ENCODE assay signal across 8 cellular contexts in genomic region chr17:63848834-63849689, GRCh38. TPM values are rescaled to one million over a fixed set of nuclear protein-coding genes. Genes with fewer than 3 reads are reported as not detected.
A peak's percentile ranks its signal among the peaks of the same experiment; 100 is the strongest.
DNase-seq lines count a peak whose midpoint lies in the region; ATAC-seq and TF ChIP-seq lines count a peak whose summit lies in the region.

No MANE protein-coding gene starts in this region.

- CTCF ChIA-PET in activated CD4-positive, alpha-beta memory T cell treated with anti-CD3 and anti-CD28 coated beads for 36 hours (lab: Charles Lee) = interaction anchor here (0.6 to 3.2 kb wide), 26 partner anchors 9 to 297 kb away, joined by 3 to 30 read pairs (median 4); partner anchors contain the start of genes CCDC47, DDX42, FTSJ3 and MAP3K3

- intact Hi-C loops in activated CD4-positive, alpha-beta memory T cell treated with anti-CD3 and anti-CD28 coated beads for 36 hours (cut with micrococcal nuclease) = no loop called here
- intact Hi-C loops in right lobe of liver (cut with DNase I) = no loop called here

- POLR2A ChIA-PET in activated CD4-positive, alpha-beta memory T cell treated with anti-CD3 and anti-CD28 coated beads for 36 hours (lab: Charles Lee) = interaction anchor here (0.7 to 1.1 kb wide), 3 partner anchors 8 to 171 kb away, joined by 3 to 5 read pairs (median 3); partner anchors contain the start of gene ICAM2

- peak; percentile 59 for DNase-seq in DMS53 treated with DMSO at 0.1 percent for 48 hours (lab: John Stamatoyannopoulos, UW; ENCODE audit: unreplicated experiment)
- DNase-seq in MM.1S = peak; percentile 40
- peak; percentile 98 for DNase-seq in activated CD4-positive, alpha-beta memory T cell treated with anti-CD3 and anti-CD28 coated beads for 36 hours
- peak; percentile 69 to 88 for DNase-seq in dermis microvascular lymphatic vessel endothelial cell (ENCODE audit: low read depth in 2 of 2)
- DNase-seq in right lobe of liver = peak; percentile 90 to 95 (median 94)
- DNase-seq in stimulated activated CD4-positive, alpha-beta T cell treated with anti-CD3 and anti-CD28 coated beads, Interleukin-4, amount 100 ng/mL, for 4 hours = peak; percentile 94 to 96
- no peak for DNase-seq in NCI-H1436 (lab: John Stamatoyannopoulos, UW)

- WGBS in right lobe of liver (ENCODE audit: insufficient coverage, low coverage, low lambda C conversion rate, missing lambda C conversion rate) = 2% methylated on average over 32 of the region's 82 CpGs

- H3K36me3 ChIP-seq in MM.1S (replicated peaks; ENCODE audit: insufficient read depth, low read length) (no peaks in the 10 kb centered on the region), right lobe of liver (no peaks in the 10 kb centered on the region)

- H3K4me3 ChIP-seq in MM.1S (ENCODE audit: low read length) = no peak overlapping the region
- H3K4me3 ChIP-seq in right lobe of liver = peak overlapping the region; percentile 14 to 35 (median 18)

- no peaks in the 10 kb centered on the region for H3K9me2 ChIP-seq in MM.1S (replicated peaks; ENCODE audit: insufficient read depth, low read length)

- H2AFZ ChIP-seq in MM.1S (ENCODE audit: low read length) = peak overlapping the region; percentile 58; the same call in 1 of the 2 replicates

- peak overlapping the region; percentile 80 for H3K27ac Mint-ChIP-seq in activated CD4-positive, alpha-beta memory T cell treated with anti-CD3 and anti-CD28 coated beads for 36 hours

- no peak overlapping the region for H3K27ac ChIP-seq in MM.1S (ENCODE audit: low read length)
- H3K27ac ChIP-seq in right lobe of liver = peak overlapping the region in 2 of 3 donors; percentile 34 to 35

- ATAC-seq in GM21737 (IDR thresholded peaks at IDR 0.05; ENCODE audit: unreplicated experiment) (peak; percentile 77), right lobe of liver (peak; percentile 94 to 99 (median 96))

- no peaks in the 10 kb centered on the region for H3K27me3 Mint-ChIP-seq in activated CD4-positive, alpha-beta memory T cell treated with anti-CD3 and anti-CD28 coated beads for 36 hours

- H3K4me1 ChIP-seq in MM.1S (ENCODE audit: low read length) = peaks cover 3% of the 10 kb centered on the region; the same call in 1 of the 2 replicates
- no peaks in the 10 kb centered on the region for H3K4me1 ChIP-seq in right lobe of liver

- peaks cover 5% of the 10 kb centered on the region for H3K9me3 Mint-ChIP-seq in activated CD4-positive, alpha-beta memory T cell treated with anti-CD3 and anti-CD28 coated beads for 36 hours

- TF ChIP-seq CTCF in MM.1S (IDR thresholded peaks at IDR 0.05; ENCODE audit: low read length) (peak; percentile 24), right lobe of liver (IDR thresholded peaks at IDR 0.05) (peak; percentile 45 to 70 (median 50))

- no peak for TF ChIP-seq POLR2A in right lobe of liver (IDR thresholded peaks at IDR 0.05)

- H3K79me2 ChIP-seq in MM.1S (ENCODE audit: low read length) = no peaks in the 10 kb centered on the region

- H3K36me3 Mint-ChIP-seq in activated CD4-positive, alpha-beta memory T cell treated with anti-CD3 and anti-CD28 coated beads for 36 hours = no peaks in the 10 kb centered on the region

- no peaks in the 10 kb centered on the region for H4K20me1 ChIP-seq in MM.1S (ENCODE audit: insufficient read depth, low read length)

- peak overlapping the region; percentile 59 for H3K4me3 Mint-ChIP-seq in activated CD4-positive, alpha-beta memory T cell treated with anti-CD3 and anti-CD28 coated beads for 36 hours

- peaks cover 5% of the 10 kb centered on the region for H3F3A ChIP-seq in MM.1S (ENCODE audit: insufficient read depth, low read length)

- H3K9ac ChIP-seq in MM.1S (ENCODE audit: low read length) = no peak overlapping the region

- peaks cover 18% of the 10 kb centered on the region for H3K4me1 Mint-ChIP-seq in activated CD4-positive, alpha-beta memory T cell treated with anti-CD3 and anti-CD28 coated beads for 36 hours (ENCODE audit: low read depth)

- no peaks in the 10 kb centered on the region for H3K9me3 ChIP-seq in MM.1S (replicated peaks; ENCODE audit: insufficient read depth, low read length)
- no peaks in the 10 kb centered on the region for H3K9me3 ChIP-seq in right lobe of liver

- H3K4me2 ChIP-seq in MM.1S (ENCODE audit: low read depth, low read length) = no peak overlapping the region

- H3K27me3 ChIP-seq in MM.1S (replicated peaks; ENCODE audit: insufficient read depth, low read length) (no peaks in the 10 kb centered on the region), right lobe of liver (no peaks in the 10 kb centered on the region)

RNA-seq across cellular contexts. Expression of gene SMARCD2, which starts 6.6 kb away (rescaled TPM):
- total RNA-seq in activated CD4-positive, alpha-beta memory T cell treated with anti-CD3 and anti-CD28 coated beads for 36 hours = 100 to 1,000 TPM; 109 to 111 TPM
- 59.7 and 62.8 TPM in 2 replicates for total RNA-seq in dermis microvascular lymphatic vessel endothelial cell
- total RNA-seq in right lobe of liver = 10 to 100 TPM; 23.8 to 94.5 (median 59.5) TPM

RNA-seq across cellular contexts. Expression of gene FTSJ3, which starts 21.6 kb away (rescaled TPM):
- 10 to 100 TPM; 41.5 to 42.8 TPM for total RNA-seq in activated CD4-positive, alpha-beta memory T cell treated with anti-CD3 and anti-CD28 coated beads for 36 hours
- total RNA-seq in dermis microvascular lymphatic vessel endothelial cell = 53.1 and 72.6 TPM in 2 replicates
- 10 to 100 TPM; 12.9 to 25.9 (median 19.0) TPM for total RNA-seq in right lobe of liver

RNA-seq across cellular contexts. Expression of gene PSMC5, which starts 21.8 kb away (rescaled TPM):
- 100 to 1,000 TPM; 165 to 171 TPM for total RNA-seq in activated CD4-positive, alpha-beta memory T cell treated with anti-CD3 and anti-CD28 coated beads for 36 hours
- 66.0 and 84.6 TPM in 2 replicates for total RNA-seq in dermis microvascular lymphatic vessel endothelial cell
- 10 to 100 TPM; 52.7 to 70.9 (median 66.5) TPM for total RNA-seq in right lobe of liver

RNA-seq across cellular contexts. Expression of gene CSH2, which starts 24.4 kb away (rescaled TPM):
- total RNA-seq in activated CD4-positive, alpha-beta memory T cell treated with anti-CD3 and anti-CD28 coated beads for 36 hours = not detected
- total RNA-seq in dermis microvascular lymphatic vessel endothelial cell (not detected in 2 replicates), right lobe of liver (not detected)

RNA-seq across cellular contexts. Expression of gene GH2, which starts 32.7 kb away (rescaled TPM):
- not detected for total RNA-seq in activated CD4-positive, alpha-beta memory T cell treated with anti-CD3 and anti-CD28 coated beads for 36 hours
- total RNA-seq in dermis microvascular lymphatic vessel endothelial cell = not detected in 2 replicates
- total RNA-seq in right lobe of liver = not detected
